17 cellular contexts compared by ENCODE assay signal in the genomic region with DNA sequence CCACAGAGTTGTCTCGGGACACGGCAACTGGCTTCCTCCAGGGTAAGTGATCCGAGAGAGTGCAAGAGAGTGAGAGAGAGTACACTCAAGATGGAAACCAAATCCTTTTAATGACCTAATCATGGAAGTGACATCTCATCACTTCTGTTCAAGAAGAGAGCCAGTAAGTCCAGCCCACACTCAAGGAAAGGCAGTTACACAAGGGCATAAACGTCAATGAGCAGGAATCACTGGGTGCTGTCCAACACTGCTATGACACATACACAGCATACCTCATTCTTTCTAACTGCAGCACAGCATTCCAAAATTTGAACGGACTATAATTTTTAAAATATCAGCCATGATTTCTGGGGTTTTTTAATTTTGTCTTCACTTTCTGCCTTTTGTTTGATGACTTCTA. TPM values are rescaled to one million over a fixed set of nuclear protein-coding genes. Genes with fewer than 3 reads are reported as not detected.
DNase-seq lines count a peak whose midpoint lies in the region; ATAC-seq and TF ChIP-seq lines count a peak whose summit lies in the region.
"Had no signal": no experiment of that assay in that cellular context is flagged by ENCODE, and none has a peak within 500 bp of the region (broad histone marks: within the 10 kb centered on the region; RNA-seq: fewer than 3 reads in every experiment).

No MANE protein-coding gene starts in this region.

- 0 out of 2 replicates have a peak overlapping the region, but pooled peaks have one; percentile 4 for H2AFZ ChIP-seq in GM23248

- no peak for ATAC-seq in HG02623 (IDR thresholded peaks at IDR 0.05; ENCODE audit: unreplicated experiment)
- ATAC-seq: activated T-helper 17 cell treated with anti-CD3 and anti-CD28 coated beads, Interleukin-2, amount 50 U/mL, for 72 hours; K562 had no signal

- WGBS in GM23248 (ENCODE audit: low coverage in 1 of 2, low lambda C conversion rate in 2 of 2, missing lambda C conversion rate in 2 of 2), 2 experiments, result 55 to 56% methylated on average over 5 of the region's 5 CpGs

- no TSS peak for BruUV-seq in A673 (replicated peaks; lab: Mats Ljungman, UMichigan)

- no peak overlapping the region for H3K9ac ChIP-seq in GM23248

- POLR2A ChIA-PET in A673 (lab: Charles Lee; ENCODE audit: low non-redundant PET), result no interaction called here

- H4K20me1 ChIP-seq in GM23248 (ENCODE audit: insufficient read depth), result no peaks in the 10 kb centered on the region

- CTCF ChIA-PET in A673 (lab: Charles Lee), result no interaction called here

- no peaks in the 10 kb centered on the region for H3K79me2 ChIP-seq in GM23248 (ENCODE audit: insufficient read depth)

- H3K9me3 ChIP-seq in GM23248 (ENCODE audit: low read depth), result no peaks in the 10 kb centered on the region
- no peaks in the 10 kb centered on the region for H3K9me3 ChIP-seq in A673 (ENCODE audit: low read depth, low read length, poor library complexity, severe bottlenecking)
- H3K9me3 ChIP-seq: esophagus squamous epithelium, sigmoid colon, testis had no signal

- intact Hi-C loops in A673 (cut with micrococcal nuclease; ENCODE audit: unreplicated experiment), result no loop called here

- H3K4me2 ChIP-seq in GM23248 (ENCODE audit: unreplicated experiment), result peak overlapping the region; percentile 11

- H3K27me3 ChIP-seq in GM23248 (replicated peaks; ENCODE audit: insufficient read depth) (no peaks in the 10 kb centered on the region), A673 (replicated peaks; ENCODE audit: insufficient read depth, low read depth, low read length, poor library complexity) (no peaks in the 10 kb centered on the region)
- H3K27me3 ChIP-seq: esophagus squamous epithelium, sigmoid colon, testis had no signal

- no peaks in the 10 kb centered on the region for H3K9me2 ChIP-seq in GM23248 (ENCODE audit: insufficient read depth)

- H3K4me1 ChIP-seq in GM23248 (ENCODE audit: insufficient read depth) (peaks cover 46% of the 10 kb centered on the region), A673 (ENCODE audit: insufficient read depth, low read length, poor library complexity, severe bottlenecking) (no peaks in the 10 kb centered on the region)
- H3K4me1 ChIP-seq: esophagus squamous epithelium, sigmoid colon, testis had no signal

- TF ChIP-seq CTCF in A673 (conservative IDR thresholded peaks at IDR 0.05; ENCODE audit: low read depth, low read length) (no peak), GM10266 (IDR thresholded peaks at IDR 0.05; ENCODE audit: control insufficient read depth, insufficient read depth, low read depth, missing control alignments) (no peak)

- in situ Hi-C loops in GM23248 (cut with MboI), result no loop called here

- DNase-seq in GM23248 (peak; percentile 96), RKO (ENCODE audit: low spot score) (peak; percentile 88), fibroblast of gingiva (ENCODE audit: low read depth) (peak; percentile 91), skeletal muscle cell (ENCODE audit: low read depth) (peak; percentile 90), A673 (ENCODE audit: low spot score) (no peak), GM10266 (ENCODE audit: extremely low spot score) (no peak)
- DNase-seq: activated CD4-positive, alpha-beta T cell treated with anti-CD3 and anti-CD28 coated beads for 48 hours; DMS153; esophagus squamous epithelium; islet precursor cell; naive B cell; NCI-H2029 treated with DMSO at 0.1 percent for 48 hours; sigmoid colon; testis had no signal

- H3K36me3 ChIP-seq in GM23248 (ENCODE audit: low read depth), result no peaks in the 10 kb centered on the region
- no peaks in the 10 kb centered on the region for H3K36me3 ChIP-seq in A673 (ENCODE audit: insufficient read depth, low read length, poor library complexity, severe bottlenecking)
- H3K36me3 ChIP-seq: esophagus squamous epithelium, sigmoid colon had no signal

- H3K27ac ChIP-seq in GM23248 (peak overlapping the region; percentile 77), A673 (ENCODE audit: low read depth, low read length, poor library complexity, severe bottlenecking) (no peak overlapping the region)
- H3K27ac ChIP-seq: esophagus squamous epithelium, sigmoid colon, testis had no signal

- H3K4me3 ChIP-seq in GM23248 (no peak overlapping the region), skeletal muscle cell (ENCODE audit: low read depth, low read length) (no peak overlapping the region), A673 (ENCODE audit: low read depth, low read length, poor library complexity, severe bottlenecking) (no peak overlapping the region)
- H3K4me3 ChIP-seq: esophagus squamous epithelium, K562, sigmoid colon, testis had no signal

- peaks cover 31% of the 10 kb centered on the region for H3F3A ChIP-seq in GM23248 (ENCODE audit: insufficient read depth)

RNA-seq across cellular contexts. Expression of gene OSBPL3, which starts 29.3 kb away (rescaled TPM):
- total RNA-seq in GM23248 (2014; rRNA removed; shearing (Covaris generic)), result 25.8 and 28.2 TPM in 2 replicates
- polyA plus RNA-seq in GM23248 (2016; fragmentation: Nextera tagmentation; extraction: Ambion mirVana), result 21.8 and 24.2 TPM in 2 replicates
- total RNA-seq in A673 (2021), result 17.1 and 21.4 TPM in 2 replicates

Comparison
In these comparisons a context has a peak if more than half of its experiments do, and no peak if none do; other contexts are left out.
1. DNase-seq: peak in GM23248 (single experiment), RKO (single experiment), fibroblast of gingiva (single experiment) and skeletal muscle cell (single experiment); none in A673 (single experiment) and GM10266 (single experiment).